Comparison of ENCODE assay signal across 1 cellular context in genomic region chr1:108521990-108522393, GRCh38.
A peak's percentile ranks its signal among the peaks of the same experiment; 100 is the strongest.
TF ChIP-seq lines count a peak whose summit lies in the region.

No MANE protein-coding gene starts in this region.

TF ChIP-seq in K562, 482 proteins besides CTCF, POLR2A, EP300 and RAD21 (continued from another document and continues in another):
- TF ChIP-seq DEAF1 (CRISPR knock-in tag; IDR thresholded peaks at IDR 0.05) (0 out of 2 replicates have a peak, but pooled peaks have one; percentile 13), ZNF217 (CRISPR knock-in tag; IDR thresholded peaks at IDR 0.05) (no peak), ZFP91 (CRISPR knock-in tag; IDR thresholded peaks at IDR 0.05) (no peak), DDX20 (tag; IDR thresholded peaks at IDR 0.05; ENCODE audit: low read depth) (peak; percentile 62; the same call in 1 of the 2 replicates), MIER1 (IDR thresholded peaks at IDR 0.05; ENCODE audit: low read depth) (no peak), CC2D1A (IDR thresholded peaks at IDR 0.05) (peak; percentile 16; the same call in 1 of the 2 replicates), ARID1B (IDR thresholded peaks at IDR 0.05) (peak; percentile 86), FOSL1 (tag; conservative IDR thresholded peaks at IDR 0.05) (peak; percentile 81), CTCFL (IDR thresholded peaks at IDR 0.05; ENCODE audit: borderline replicate concordance, insufficient read depth, low read depth, low read length, poor library complexity, severe bottlenecking) (no peak), POLR2H (tag; IDR thresholded peaks at IDR 0.05; ENCODE audit: low read depth) (peak; percentile 62; the same call in 1 of the 2 replicates), SOX6 (IDR thresholded peaks at IDR 0.05) (peak; percentile 96), SFPQ (IDR thresholded peaks at IDR 0.05; ENCODE audit: low read depth, low read length) (no peak), ZSCAN32 (CRISPR knock-in tag; IDR thresholded peaks at IDR 0.05) (no peak), HDAC3 (IDR thresholded peaks at IDR 0.05; ENCODE audit: borderline replicate concordance, partially characterized antibody) (peak; percentile 56), POLR2AphosphoS5 (IDR thresholded peaks at IDR 0.05; ENCODE audit: control insufficient read depth, insufficient read depth, low read depth, low read length) (no peak), ZNF655 (CRISPR knock-in tag; IDR thresholded peaks at IDR 0.05) (no peak), UBTF (IDR thresholded peaks at IDR 0.05; ENCODE audit: borderline replicate concordance in 1 of 2, low read depth in 2 of 2, low read length in 2 of 2) (no peak), SMARCE1 (IDR thresholded peaks at IDR 0.05) (peak; percentile 83), ZNF282 (CRISPR knock-in tag; IDR thresholded peaks at IDR 0.05) (no peak), CXXC5 (CRISPR knock-in tag; IDR thresholded peaks at IDR 0.05) (0 out of 2 replicates have a peak, but pooled peaks have one; percentile 13), VEZF1 (CRISPR knock-in tag; IDR thresholded peaks at IDR 0.05) (0 out of 2 replicates have a peak, but pooled peaks have one; percentile 8), ZEB2 (IDR thresholded peaks at IDR 0.05) (peak; percentile 67; the same call in 1 of the 2 replicates), IRF9 (tag; IDR thresholded peaks at IDR 0.05) (peak; percentile 69; the same call in 1 of the 2 replicates), GMEB1 (CRISPR knock-in tag; IDR thresholded peaks at IDR 0.05) (no peak), GABPA (tag; conservative IDR thresholded peaks at IDR 0.05; ENCODE audit: low read depth) (peak; percentile 45), ZNF398 (CRISPR knock-in tag; IDR thresholded peaks at IDR 0.05) (no peak), MYBL2 (IDR thresholded peaks at IDR 0.05; ENCODE audit: low read depth) (peak; percentile 56; the same call in 1 of the 2 replicates), MYBL2 (CRISPR knock-in tag; IDR thresholded peaks at IDR 0.05; ENCODE audit: borderline replicate concordance) (no peak), ATF1 (CRISPR knock-in tag; IDR thresholded peaks at IDR 0.05) (no peak), ATF1 (tag; IDR thresholded peaks at IDR 0.05) (peak; percentile 51), CHD1 (IDR thresholded peaks at IDR 0.05; ENCODE audit: low read length) (no peak), TEAD4 (IDR thresholded peaks at IDR 0.05; ENCODE audit: low read length) (peak; percentile 77), TEAD4 (CRISPR knock-in tag; IDR thresholded peaks at IDR 0.05; ENCODE audit: borderline replicate concordance) (no peak), ERF (CRISPR knock-in tag; IDR thresholded peaks at IDR 0.05) (no peak), XRCC3 (IDR thresholded peaks at IDR 0.05) (no peak), HES1 (IDR thresholded peaks at IDR 0.05; ENCODE audit: low read depth) (0 out of 2 replicates have a peak, but pooled peaks have one; percentile 34), CEBPG (CRISPR knock-in tag; IDR thresholded peaks at IDR 0.05) (peak; percentile 85), CEBPG (tag; conservative IDR thresholded peaks at IDR 0.05 in 1 of 2, IDR thresholded peaks at IDR 0.05 in 1 of 2) (peak; percentile 98 to 99), TEAD1 (CRISPR knock-in tag; IDR thresholded peaks at IDR 0.05) (peak in 1 of 2 experiments; percentile 55; a peak in 1 of 4 replicates), DLX4 (CRISPR knock-in tag; IDR thresholded peaks at IDR 0.05) (no peak), ILK (tag; IDR thresholded peaks at IDR 0.05; ENCODE audit: borderline replicate concordance, low read depth) (no peak), PML (IDR thresholded peaks at IDR 0.05; ENCODE audit: low read length) (peak; percentile 12; the same call in 1 of the 2 replicates)
